Comparison of ENCODE assay signal across 9 cellular contexts in the genomic region with DNA sequence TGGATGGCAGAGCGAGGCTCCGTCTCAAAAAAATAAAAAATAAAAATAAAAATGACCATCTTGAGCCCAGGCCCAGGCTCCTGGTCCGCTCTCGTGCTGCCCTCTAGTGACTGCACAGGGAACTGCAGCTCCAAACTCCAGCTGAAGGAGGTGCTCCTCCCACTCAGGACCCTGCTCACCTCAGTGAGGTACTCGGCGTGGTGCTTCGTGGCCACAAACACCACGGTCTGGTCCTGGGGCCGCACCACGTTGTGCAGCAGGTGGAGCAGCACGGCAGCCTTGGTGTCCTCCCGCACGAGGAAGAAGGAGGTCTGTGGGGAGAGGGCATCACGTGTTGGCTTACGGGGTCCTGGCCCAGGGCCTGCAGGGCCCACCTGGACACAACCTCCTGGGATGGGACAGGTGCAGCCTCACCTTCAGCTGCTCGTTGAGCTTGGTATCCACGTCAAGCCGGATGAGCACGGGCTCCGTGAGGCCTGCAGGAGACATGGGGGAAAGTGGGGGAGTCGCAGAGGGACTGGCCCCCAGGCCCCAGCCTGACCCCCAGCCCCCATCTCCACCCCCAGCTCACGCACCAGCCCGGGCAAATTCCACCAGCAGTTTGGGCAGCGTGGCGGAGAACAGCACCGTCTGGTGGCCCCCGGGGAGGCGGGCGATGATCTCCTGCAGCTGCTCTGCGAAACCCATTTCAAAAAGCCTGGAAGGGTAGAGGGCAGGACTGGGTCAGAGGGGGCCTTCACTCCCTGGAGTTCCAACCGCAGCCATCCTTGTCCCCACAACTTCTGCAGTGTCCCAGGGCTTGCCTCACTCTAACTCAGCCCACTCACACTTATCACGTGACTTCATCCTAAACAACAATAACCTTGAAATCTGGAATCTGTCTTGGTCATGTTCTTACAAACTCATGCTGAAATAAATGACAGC. TPM values are rescaled to one million over a fixed set of nuclear protein-coding genes. Genes with fewer than 3 reads are reported as not detected.
DNase-seq lines count a peak whose midpoint lies in the region; ATAC-seq and TF ChIP-seq lines count a peak whose summit lies in the region.
"Had no signal": no experiment of that assay in that cellular context is flagged by ENCODE, and none has a peak within 500 bp of the region (broad histone marks: within the 10 kb centered on the region; RNA-seq: fewer than 3 reads in every experiment).

No MANE protein-coding gene starts in this region.

- H3K27ac ChIP-seq in right lobe of liver, result no peak overlapping the region

- peaks cover 15 to 86% (median 47%) of the 10 kb centered on the region in 4 donors for H3K36me3 ChIP-seq in right lobe of liver

- no peaks in the 10 kb centered on the region for H3K9me3 ChIP-seq in right lobe of liver
- H3K9me3 ChIP-seq: HAP-1 had no signal

- 28% methylated on average over 3 of the region's 32 CpGs for WGBS in right lobe of liver (ENCODE audit: insufficient coverage, low coverage, low lambda C conversion rate, missing lambda C conversion rate)

- TF ChIP-seq CTCF in right lobe of liver (IDR thresholded peaks at IDR 0.05), result peak; percentile 85 to 100 (median 98)

- H3K27me3 ChIP-seq in right lobe of liver, result no peaks in the 10 kb centered on the region

- peak; percentile 84 for DNase-seq in Right ventricle myocardium inferior (ENCODE audit: missing footprints)
- no peak for DNase-seq in cardiac septum (ENCODE audit: low spot score)
- peak; percentile 50 for DNase-seq in M059J (ENCODE audit: low read depth)
- peak; percentile 60 for DNase-seq in activated CD4-positive, alpha-beta T cell treated with anti-CD3 and anti-CD28 coated beads for 1 hour
- peak; percentile 73 for DNase-seq in cerebellar cortex (ENCODE audit: low spot score)
- peak; percentile 67 to 76 (median 71) for DNase-seq in right lobe of liver
- peak; percentile 59 to 71 (median 66) for DNase-seq in stimulated activated CD4-positive, alpha-beta T cell treated with anti-CD3 and anti-CD28 coated beads, TNF-alpha, amount 100 ng/mL, for 48 hours (ENCODE audit: low read depth in 3 of 3)

- TF ChIP-seq POLR2A in right lobe of liver (IDR thresholded peaks at IDR 0.05), result no peak

- H3K4me1 ChIP-seq in right lobe of liver, result no peaks in the 10 kb centered on the region
- H3K4me1 ChIP-seq: HAP-1 had no signal

- intact Hi-C loops in Right ventricle myocardium inferior (cut with DNase I), result loop anchor here (1.0 kb wide), 1 partner anchor 126 kb away; no protein-coding TSS in a partner anchor
- intact Hi-C loops in cardiac septum (cut with DNase I), result loop anchor here (2.0 kb wide), 1 partner anchor 126 kb away; no protein-coding TSS in a partner anchor
- intact Hi-C loops in right lobe of liver (cut with DNase I), result loop anchor here in 1 of 2 donors (10.0 kb wide), 1 partner anchor 130 kb away; no protein-coding TSS in a partner anchor

- ATAC-seq in Right ventricle myocardium inferior (peak; percentile 69), right lobe of liver (peak; percentile 87 to 95 (median 90)), GM21381 (IDR thresholded peaks at IDR 0.05; ENCODE audit: unreplicated experiment) (no peak)

- H3K4me3 ChIP-seq in right lobe of liver, result no peak overlapping the region
- H3K4me3 ChIP-seq: HAP-1 had no signal

RNA-seq across cellular contexts. Expression of a gene that starts 10.6 kb away (rescaled TPM):
- total RNA-seq in Right ventricle myocardium inferior, result 38.5 TPM
- 35.5 TPM for total RNA-seq in cardiac septum
- 21.3 and 43.1 TPM in 2 replicates for total RNA-seq in M059J (2014; rRNA removed; shearing (Covaris generic))
- 10 to 100 TPM; 22.8 to 43.8 (median 31.1) TPM for total RNA-seq in right lobe of liver

RNA-seq across cellular contexts. Expression of a gene that starts 10.8 kb away (rescaled TPM):
- 18.1 TPM for total RNA-seq in Right ventricle myocardium inferior
- 11.0 TPM for total RNA-seq in cardiac septum
- 28.8 and 47.2 TPM in 2 replicates for total RNA-seq in M059J (2014; rRNA removed; shearing (Covaris generic))
- total RNA-seq in right lobe of liver, result 10 to 100 TPM; 11.1 to 33.0 (median 22.3) TPM

RNA-seq across cellular contexts. Expression of a gene that starts 25.2 kb away (rescaled TPM):
- total RNA-seq in Right ventricle myocardium inferior, result not detected
- total RNA-seq in cardiac septum, result not detected
- not detected in 2 replicates for total RNA-seq in M059J (2014; rRNA removed; shearing (Covaris generic))
- under 1 TPM in 1 of 6 experiments, not detected in 5; 0.15 TPM for total RNA-seq in right lobe of liver

RNA-seq across cellular contexts. Expression of a gene that starts 39.2 kb away (rescaled TPM):
- not detected for total RNA-seq in Right ventricle myocardium inferior
- not detected for total RNA-seq in cardiac septum
- not detected in 2 replicates for total RNA-seq in M059J (2014; rRNA removed; shearing (Covaris generic))
- under 1 TPM in 4 of 6 experiments, not detected in 2; 0.10 to 0.24 (median 0.15) TPM for total RNA-seq in right lobe of liver

RNA-seq across cellular contexts. Expression of a gene that starts 46.5 kb away (rescaled TPM):
- 120 TPM for total RNA-seq in Right ventricle myocardium inferior
- total RNA-seq in cardiac septum, result 77.1 TPM
- total RNA-seq in M059J (2014; rRNA removed; shearing (Covaris generic)), result 7.7 and 13.5 TPM in 2 replicates
- total RNA-seq in right lobe of liver, result 10 to 100 TPM; 18.0 to 34.6 (median 28.3) TPM
